Comparison of ENCODE assay signal across 11 cellular contexts in genomic region chr1:149846042-149846441, GRCh38. TPM values are rescaled to one million over a fixed set of nuclear protein-coding genes. Genes with fewer than 3 reads are reported as not detected.
DNase-seq lines count a peak whose midpoint lies in the region; ATAC-seq lines count a peak whose summit lies in the region.
"Had no signal": no experiment of that assay in that cellular context is flagged by ENCODE, and none has a peak within 500 bp of the region (broad histone marks: within the 10 kb centered on the region; RNA-seq: fewer than 3 reads in every experiment).

No MANE protein-coding gene starts in this region.

- peaks cover 0 to 37% (median 3%) of the 10 kb centered on the region in 3 donors for H3K36me3 Mint-ChIP-seq in CD8-positive, alpha-beta memory T cell
- H3K36me3 Mint-ChIP-seq in IgD-negative memory B cell = peaks cover 5% of the 10 kb centered on the region
- peaks cover 44% of the 10 kb centered on the region for H3K36me3 Mint-ChIP-seq in activated T-helper 17 cell treated with anti-CD3 and anti-CD28 coated beads, Interleukin-2, amount 50 U/mL, for 72 hours (ENCODE audit: low read depth)
- peaks cover 6 to 37% (median 29%) of the 10 kb centered on the region in 5 donors for H3K36me3 Mint-ChIP-seq in naive thymus-derived CD4-positive, alpha-beta T cell

- intact Hi-C loops in naive thymus-derived CD4-positive, alpha-beta T cell (cut with micrococcal nuclease) = no loop called here
- intact Hi-C loops in left cardiac atrium (cut with DNase I) = no loop called here

- peaks cover 51% of the 10 kb centered on the region for H3K4me1 ChIP-seq in CD8-positive, alpha-beta memory T cell (ENCODE audit: insufficient read depth, low read length)
- peaks cover 37 to 49% of the 10 kb centered on the region in 2 donors for H3K4me1 ChIP-seq in naive thymus-derived CD4-positive, alpha-beta T cell (ENCODE audit: control insufficient read depth in 2 of 2, insufficient read depth in 2 of 2, low read length in 2 of 2)

- H3K9me3 ChIP-seq in CD8-positive, alpha-beta memory T cell (ENCODE audit: low read length) = no peaks in the 10 kb centered on the region
- no peaks in the 10 kb centered on the region for H3K9me3 ChIP-seq in naive thymus-derived CD4-positive, alpha-beta T cell (ENCODE audit: control insufficient read depth in 2 of 3, low read length in 3 of 3)
- H3K9me3 ChIP-seq: Peyer's patch had no signal

- no peaks in the 10 kb centered on the region for H3K27me3 Mint-ChIP-seq in CD8-positive, alpha-beta memory T cell
- H3K27me3 Mint-ChIP-seq in IgD-negative memory B cell = no peaks in the 10 kb centered on the region
- no peaks in the 10 kb centered on the region for H3K27me3 Mint-ChIP-seq in activated T-helper 17 cell treated with anti-CD3 and anti-CD28 coated beads, Interleukin-2, amount 50 U/mL, for 72 hours
- no peaks in the 10 kb centered on the region for H3K27me3 Mint-ChIP-seq in naive thymus-derived CD4-positive, alpha-beta T cell

- H3K27me3 ChIP-seq in CD8-positive, alpha-beta memory T cell (ENCODE audit: insufficient read depth, low read length, poor library complexity, severe bottlenecking) = no peaks in the 10 kb centered on the region
- H3K27me3 ChIP-seq in naive thymus-derived CD4-positive, alpha-beta T cell (ENCODE audit: control insufficient read depth in 2 of 2, insufficient read depth in 2 of 2, low read length in 2 of 2) = no peaks in the 10 kb centered on the region
- H3K27me3 ChIP-seq: Peyer's patch had no signal

- no peak for DNase-seq in CD8-positive, alpha-beta memory T cell
- peak in 1 of 9 donors; percentile 6 for DNase-seq in naive thymus-derived CD4-positive, alpha-beta T cell
- DNase-seq in left cardiac atrium (no peak), retina (no peak)
- DNase-seq: hippocampal formation, MV-4-11 had no signal

- no peaks in the 10 kb centered on the region for H3K36me3 ChIP-seq in CD8-positive, alpha-beta memory T cell (ENCODE audit: insufficient read depth, low read length)
- no peaks in the 10 kb centered on the region for H3K36me3 ChIP-seq in naive thymus-derived CD4-positive, alpha-beta T cell (ENCODE audit: control insufficient read depth in 2 of 3, insufficient read depth in 3 of 3, low read length in 3 of 3)
- H3K36me3 ChIP-seq: Peyer's patch had no signal

- H3K27ac ChIP-seq in CD8-positive, alpha-beta memory T cell (ENCODE audit: low read depth, low read length) = no peak overlapping the region
- H3K27ac ChIP-seq in naive thymus-derived CD4-positive, alpha-beta T cell (ENCODE audit: low read depth, low read length) = peak overlapping the region; percentile 78

- POLR2A ChIA-PET in CD8-positive, alpha-beta memory T cell (lab: Charles Lee) = interaction anchor here (8.0 kb wide), 1 partner anchor 39 kb away, joined by 177 read pairs; a partner anchor contains a TSS
- POLR2A ChIA-PET in naive thymus-derived CD4-positive, alpha-beta T cell (lab: Charles Lee) = interaction anchor here (0.6 to 7.9 kb wide), 4 partner anchors 33 to 80 kb away, joined by 3 to 547 read pairs (median 4); a partner anchor contains a TSS

- H3K4me3 ChIP-seq in CD8-positive, alpha-beta memory T cell (ENCODE audit: low read length) = peak overlapping the region; percentile 18
- peak overlapping the region; percentile 24 for H3K4me3 ChIP-seq in naive thymus-derived CD4-positive, alpha-beta T cell (ENCODE audit: low read length)
- H3K4me3 ChIP-seq: Peyer's patch had no signal

- H3K4me3 Mint-ChIP-seq in CD8-positive, alpha-beta memory T cell = peak overlapping the region; percentile 71 to 97 (median 91)
- H3K4me3 Mint-ChIP-seq in IgD-negative memory B cell = peak overlapping the region; percentile 64 to 91 (median 79)
- H3K4me3 Mint-ChIP-seq in activated T-helper 17 cell treated with anti-CD3 and anti-CD28 coated beads, Interleukin-2, amount 50 U/mL, for 72 hours = peak overlapping the region; percentile 88
- H3K4me3 Mint-ChIP-seq in naive thymus-derived CD4-positive, alpha-beta T cell = peak overlapping the region; percentile 69 to 97 (median 90)

- CTCF ChIA-PET in CD8-positive, alpha-beta memory T cell (lab: Charles Lee) = no interaction called here
- CTCF ChIA-PET in naive thymus-derived CD4-positive, alpha-beta T cell (lab: Charles Lee) = interaction anchor here (0.6 to 3.3 kb wide), 2 partner anchors 41 to 475 kb away, joined by 4 to 13 read pairs; a partner anchor contains a TSS

- H3K4me1 Mint-ChIP-seq in CD8-positive, alpha-beta memory T cell = peaks cover 54 to 67% (median 62%) of the 10 kb centered on the region in 3 donors
- H3K4me1 Mint-ChIP-seq in IgD-negative memory B cell = peaks cover 33 to 45% (median 43%) of the 10 kb centered on the region in 3 donors
- peaks cover 45% of the 10 kb centered on the region for H3K4me1 Mint-ChIP-seq in activated T-helper 17 cell treated with anti-CD3 and anti-CD28 coated beads, Interleukin-2, amount 50 U/mL, for 72 hours
- H3K4me1 Mint-ChIP-seq in naive thymus-derived CD4-positive, alpha-beta T cell = peaks cover 35 to 64% (median 58%) of the 10 kb centered on the region in 7 donors

- no peaks in the 10 kb centered on the region for H3K9me3 Mint-ChIP-seq in CD8-positive, alpha-beta memory T cell
- H3K9me3 Mint-ChIP-seq in IgD-negative memory B cell = no peaks in the 10 kb centered on the region
- H3K9me3 Mint-ChIP-seq in activated T-helper 17 cell treated with anti-CD3 and anti-CD28 coated beads, Interleukin-2, amount 50 U/mL, for 72 hours = no peaks in the 10 kb centered on the region
- peaks cover 0 to 15% (median 2%) of the 10 kb centered on the region in 11 donors for H3K9me3 Mint-ChIP-seq in naive thymus-derived CD4-positive, alpha-beta T cell

- H3K27ac Mint-ChIP-seq in CD8-positive, alpha-beta memory T cell = peak overlapping the region in 7 of 8 donors; percentile 51 to 88 (median 80)
- H3K27ac Mint-ChIP-seq in IgD-negative memory B cell = peak overlapping the region; percentile 26 to 92 (median 76)
- H3K27ac Mint-ChIP-seq in activated T-helper 17 cell treated with anti-CD3 and anti-CD28 coated beads, Interleukin-2, amount 50 U/mL, for 72 hours = peak overlapping the region; percentile 66
- peak overlapping the region; percentile 8 to 91 (median 75) for H3K27ac Mint-ChIP-seq in naive thymus-derived CD4-positive, alpha-beta T cell

- ATAC-seq in activated T-helper 17 cell treated with anti-CD3 and anti-CD28 coated beads, Interleukin-2, amount 50 U/mL, for 72 hours (replicated peaks) = no peak
- ATAC-seq in naive thymus-derived CD4-positive, alpha-beta T cell = no peak
- ATAC-seq in GM21786 (IDR thresholded peaks at IDR 0.05; ENCODE audit: unreplicated experiment) = no peak
- ATAC-seq in left cardiac atrium = no peak
- ATAC-seq in HG02623 (IDR thresholded peaks at IDR 0.05; ENCODE audit: unreplicated experiment) = no peak

RNA-seq across cellular contexts. Expression of gene BOLA1, which starts 53.3 kb away (rescaled TPM):
- total RNA-seq in CD8-positive, alpha-beta memory T cell = 10 to 100 TPM; 27.3 to 28.4 TPM
- polyA plus RNA-seq in CD8-positive, alpha-beta memory T cell = 31.6 TPM
- polyA plus RNA-seq in IgD-negative memory B cell = 29.1 TPM
- 10 to 100 TPM; 23.1 to 26.7 TPM for total RNA-seq in activated T-helper 17 cell treated with anti-CD3 and anti-CD28 coated beads, Interleukin-2, amount 50 U/mL, for 72 hours
- 10 to 100 TPM in 3 of 5 experiments, 1 to 10 TPM in 2; 7.8 to 28.9 (median 18.2) TPM for total RNA-seq in naive thymus-derived CD4-positive, alpha-beta T cell
- polyA plus RNA-seq in naive thymus-derived CD4-positive, alpha-beta T cell = 10 to 100 TPM; 38.2 to 50.9 TPM
- 10 to 100 TPM; 13.0 to 16.0 TPM for total RNA-seq in left cardiac atrium
